In the genomic region with DNA sequence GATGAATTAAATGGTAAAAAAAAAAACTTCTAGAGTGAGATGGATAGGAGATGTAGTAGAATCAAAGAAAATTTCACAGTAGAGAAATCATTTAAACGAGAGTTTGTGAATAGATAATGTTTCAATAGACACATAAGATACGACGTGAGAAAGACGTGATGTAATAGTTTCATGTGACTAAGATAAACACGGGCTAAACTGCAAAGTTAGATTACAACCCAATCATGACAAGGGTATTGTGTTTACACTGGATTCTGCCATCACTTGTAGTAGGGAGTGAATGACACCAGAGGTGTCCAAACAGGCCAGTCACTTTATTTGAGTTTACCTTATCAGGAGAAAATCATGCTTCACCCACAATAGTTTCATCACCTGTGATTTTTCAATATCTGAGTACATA, we compare ENCODE assay signal across 1 cellular context.
A peak's percentile ranks its signal among the peaks of the same experiment; 100 is the strongest.
TF ChIP-seq lines count a peak whose summit lies in the region.

No MANE protein-coding gene starts in this region.

TF ChIP-seq in HEK293, 187 proteins besides CTCF, POLR2A, EP300 and RAD21 (continued from another document):
- TF ChIP-seq SETDB1 (IDR thresholded peaks at IDR 0.05; ENCODE audit: insufficient read length, low read length) (no peak), BCL6B (tag by site-specific recombination; IDR thresholded peaks at IDR 0.05) (no peak), ZNF433 (tag by site-specific recombination; IDR thresholded peaks at IDR 0.05; ENCODE audit: low read depth) (no peak), ZNF768 (tag by site-specific recombination; IDR thresholded peaks at IDR 0.05) (no peak), ZNF629 (tag by site-specific recombination; IDR thresholded peaks at IDR 0.05) (peak; percentile 76), ZNF488 (tag by site-specific recombination; IDR thresholded peaks at IDR 0.05) (no peak)
